Comparison of ENCODE assay signal across 7 cellular contexts in the genomic region with DNA sequence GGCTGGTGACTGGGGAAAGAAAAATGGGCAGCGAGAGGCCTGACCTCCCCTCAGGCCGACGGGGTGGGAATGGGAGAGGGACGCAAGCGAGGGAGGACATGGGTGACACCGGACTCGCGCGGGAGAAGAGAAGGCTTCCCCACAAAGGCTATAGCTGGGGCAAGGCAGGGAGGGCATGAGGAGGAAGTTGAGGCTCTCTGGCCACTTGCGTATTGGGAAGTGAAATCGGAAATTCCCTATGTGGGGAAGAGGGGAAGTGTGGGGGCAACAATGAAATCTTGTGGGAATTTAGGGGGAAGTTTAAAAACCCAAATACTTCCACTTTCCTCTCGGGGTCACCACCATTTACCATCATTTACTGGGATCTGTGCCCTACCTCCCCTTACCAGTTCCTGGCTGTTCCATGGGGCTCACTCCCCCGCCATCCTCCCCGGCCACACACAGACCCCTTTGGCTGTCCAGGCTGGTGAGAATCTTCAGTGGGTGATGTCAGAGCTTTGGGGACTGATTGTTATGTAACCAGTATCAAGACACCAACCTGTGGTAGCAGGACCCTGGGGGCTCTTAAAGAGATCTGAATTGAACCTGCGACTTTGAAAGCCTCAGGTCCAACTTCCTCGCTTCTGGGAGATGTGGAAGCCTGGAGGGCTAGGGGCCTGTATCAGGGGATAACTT. TPM values are rescaled to one million over a fixed set of nuclear protein-coding genes. Genes with fewer than 3 reads are reported as not detected.
A peak's percentile ranks its signal among the peaks of the same experiment; 100 is the strongest.
DNase-seq lines count a peak whose midpoint lies in the region; ATAC-seq and TF ChIP-seq lines count a peak whose summit lies in the region.

No MANE protein-coding gene starts in this region.

- H3K4me1 ChIP-seq in PC-9 (replicated peaks; ENCODE audit: insufficient read depth) (peaks cover 28% of the 10 kb centered on the region), osteoblast (ENCODE audit: insufficient read depth, low read length) (peaks cover 37% of the 10 kb centered on the region)

- TF ChIP-seq CTCF in PC-9 (conservative IDR thresholded peaks at IDR 0.05) (no peak), epithelial cell of esophagus (IDR thresholded peaks at IDR 0.05; ENCODE audit: insufficient read depth, low read depth, low read length, missing control alignments) (no peak), osteoblast (IDR thresholded peaks at IDR 0.05; ENCODE audit: extremely low read depth, low read depth, low read length) (no peak)

- DNase-seq in PC-9 (no peak), epithelial cell of esophagus (ENCODE audit: low read depth) (no peak), osteoblast (ENCODE audit: insufficient read length, low spot score, missing footprints) (no peak), A172 (ENCODE audit: low spot score) (no peak), NCI-H2171 treated with DMSO at 0.1 percent for 48 hours (lab: John Stamatoyannopoulos, UW) (no peak), SW 1271 (lab: John Stamatoyannopoulos, UW) (no peak)

- H3F3A ChIP-seq in PC-9 (ENCODE audit: insufficient read depth, low read depth), result peaks cover 30% of the 10 kb centered on the region

- no peaks in the 10 kb centered on the region for H3K9me3 ChIP-seq in PC-9 (ENCODE audit: insufficient read depth, low read depth)
- no peaks in the 10 kb centered on the region for H3K9me3 ChIP-seq in osteoblast (ENCODE audit: low read depth, low read length)

- H4K20me1 ChIP-seq in PC-9 (ENCODE audit: insufficient read depth) (peaks cover 22% of the 10 kb centered on the region), osteoblast (ENCODE audit: insufficient read depth, low read length) (peaks cover 37% of the 10 kb centered on the region)

- H3K27me3 ChIP-seq in PC-9 (ENCODE audit: insufficient read depth, low read depth) (no peaks in the 10 kb centered on the region), osteoblast (ENCODE audit: insufficient read depth, low read length) (no peaks in the 10 kb centered on the region)

- no peaks in the 10 kb centered on the region for H3K9me2 ChIP-seq in PC-9 (ENCODE audit: insufficient read depth)

- H3K36me3 ChIP-seq in PC-9 (ENCODE audit: low read depth), result peaks cover 4% of the 10 kb centered on the region; the same call in 1 of the 2 replicates
- peaks cover 4% of the 10 kb centered on the region for H3K36me3 ChIP-seq in osteoblast (ENCODE audit: insufficient read depth, low read length)

- intact Hi-C loops in PC-9 (cut with micrococcal nuclease; ENCODE audit: unreplicated experiment), result loop anchor here (2.0 to 5.0 kb wide), 2 partner anchors 37 to 69 kb away; partner anchors contain the start of genes CDC42BPG and MEN1

- H3K4me3 ChIP-seq in PC-9 (peak overlapping the region; percentile 98), epithelial cell of esophagus (ENCODE audit: low read length) (peak overlapping the region; percentile 82), osteoblast (ENCODE audit: insufficient read depth, low read length) (peak overlapping the region; percentile 90)

- H3K79me2 ChIP-seq in PC-9 (ENCODE audit: low read depth) (peaks cover 46% of the 10 kb centered on the region), osteoblast (ENCODE audit: insufficient read depth, low read length) (peaks cover 40% of the 10 kb centered on the region)

- peak overlapping the region; percentile 76 for H2AFZ ChIP-seq in PC-9
- H2AFZ ChIP-seq in osteoblast (ENCODE audit: low read length), result peak overlapping the region; percentile 82

- peak; percentile 2 for ATAC-seq in GM21528 (IDR thresholded peaks at IDR 0.05; ENCODE audit: low FRiP score, unreplicated experiment)

- BruUV-seq in PC-9 (replicated peaks; lab: Mats Ljungman, UMichigan), result no TSS peak

- POLR2A ChIA-PET in PC-9 (lab: Charles Lee; ENCODE audit: unreplicated experiment), result interaction anchor here (0.6 kb wide), 2 partner anchors 29 to 580 kb away, joined by 3 to 15 read pairs; no protein-coding TSS in a partner anchor

- H3K4me2 ChIP-seq in PC-9 (peak overlapping the region; percentile 83), osteoblast (ENCODE audit: insufficient read depth, low read length) (peak overlapping the region; percentile 86)

- H3K27ac ChIP-seq in PC-9 (peak overlapping the region; percentile 80), osteoblast (ENCODE audit: low read depth, low read length) (peak overlapping the region; percentile 73)

- CTCF ChIA-PET in PC-9 (lab: Charles Lee), result interaction anchor here (0.5 to 0.6 kb wide), 2 partner anchors 36 to 455 kb away, joined by 3 read pairs; no protein-coding TSS in a partner anchor

RNA-seq across cellular contexts. Expression of gene EHD1, which starts 0.9 kb away (rescaled TPM):
- total RNA-seq in PC-9 (2021), result 110 and 134 TPM in 2 replicates
- total RNA-seq in osteoblast, result 51.3 and 51.4 TPM in 2 replicates
- total RNA-seq in A172 (2014; rRNA removed; shearing (Covaris generic)), result 81.4 and 117 TPM in 2 replicates

RNA-seq across cellular contexts. Expression of gene CDC42BPG, which starts 34.9 kb away (rescaled TPM):
- 31.3 and 33.8 TPM in 2 replicates for total RNA-seq in PC-9 (2021)
- total RNA-seq in osteoblast, result under 0.01 and 0.29 TPM in 2 replicates
- 3.7 and 4.1 TPM in 2 replicates for total RNA-seq in A172 (2014; rRNA removed; shearing (Covaris generic))

RNA-seq across cellular contexts. Expression of gene ATG2A, which starts 37.6 kb away (rescaled TPM):
- total RNA-seq in PC-9 (2021), result 48.2 and 53.2 TPM in 2 replicates
- total RNA-seq in osteoblast, result 20.0 and 25.7 TPM in 2 replicates
- total RNA-seq in A172 (2014; rRNA removed; shearing (Covaris generic)), result 10.7 and 15.1 TPM in 2 replicates

RNA-seq across cellular contexts. Expression of gene PPP2R5B, which starts 45.1 kb away (rescaled TPM):
- 13.7 and 13.9 TPM in 2 replicates for total RNA-seq in PC-9 (2021)
- 6.2 and 6.8 TPM in 2 replicates for total RNA-seq in osteoblast
- total RNA-seq in A172 (2014; rRNA removed; shearing (Covaris generic)), result 18.4 and 19.6 TPM in 2 replicates

RNA-seq across cellular contexts. Expression of gene GPHA2, which starts 56.3 kb away (rescaled TPM):
- 1.0 and 2.1 TPM in 2 replicates for total RNA-seq in PC-9 (2021)
- not detected in 2 replicates for total RNA-seq in osteoblast
- total RNA-seq in A172 (2014; rRNA removed; shearing (Covaris generic)), result not detected in 2 replicates
